Comparison of ENCODE assay signal across 10 cellular contexts in the genomic region with DNA sequence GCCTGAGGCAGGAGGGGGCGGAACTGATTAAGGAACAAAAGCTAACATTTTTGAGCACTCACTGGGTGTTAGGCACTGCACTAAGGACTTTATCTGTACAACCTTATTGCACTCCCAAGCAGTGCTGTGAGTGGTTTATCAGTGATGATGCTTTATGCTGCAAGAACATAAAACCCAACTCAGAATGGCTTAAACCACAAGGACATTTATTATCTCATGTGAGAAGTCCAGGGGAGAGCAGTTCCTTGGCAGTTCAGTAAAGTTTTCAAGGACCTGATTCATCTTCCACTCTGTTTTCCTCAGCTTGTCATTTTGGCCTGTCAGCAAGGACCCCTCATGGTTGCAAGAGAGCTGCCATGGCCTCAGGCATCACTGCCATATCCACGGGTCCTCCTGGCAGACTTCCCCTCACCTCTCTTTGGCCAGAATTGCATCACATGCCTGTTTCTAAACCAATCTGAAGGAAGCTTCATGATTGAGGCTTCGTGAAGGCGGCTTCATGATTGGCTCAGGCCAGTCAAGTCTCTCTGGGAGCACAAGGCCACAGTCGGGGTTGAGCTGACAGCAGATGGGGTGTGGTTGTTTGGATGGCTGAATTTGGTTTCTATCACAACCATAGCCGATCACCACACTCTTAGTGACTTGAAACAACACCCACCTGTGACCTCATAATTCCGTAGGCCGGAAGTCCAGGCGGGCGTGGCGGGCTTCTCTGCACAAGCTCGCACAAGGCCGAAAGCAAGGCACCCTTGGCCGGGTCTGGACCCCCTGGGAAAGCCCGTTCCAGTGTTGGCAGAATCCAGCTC. TPM values are rescaled to one million over a fixed set of nuclear protein-coding genes. Genes with fewer than 3 reads are reported as not detected.
DNase-seq lines count a peak whose midpoint lies in the region; ATAC-seq, FAIRE-seq and TF ChIP-seq lines count a peak whose summit lies in the region.
"Had no signal": no experiment of that assay in that cellular context is flagged by ENCODE, and none has a peak within 500 bp of the region (broad histone marks: within the 10 kb centered on the region; RNA-seq: fewer than 3 reads in every experiment).

No MANE protein-coding gene starts in this region.

- no peaks in the 10 kb centered on the region for H3K9me3 Mint-ChIP-seq in activated CD4-positive, alpha-beta T cell treated with anti-CD3 and anti-CD28 coated beads for 36 hours (ENCODE audit: low read depth)
- no peaks in the 10 kb centered on the region for H3K9me3 Mint-ChIP-seq in nephron progenitor cell

- CTCF ChIA-PET in activated CD4-positive, alpha-beta T cell treated with anti-CD3 and anti-CD28 coated beads for 36 hours (lab: Charles Lee) = interaction anchor here (0.6 to 6.2 kb wide), 15 partner anchors 9 to 593 kb away, joined by 3 to 62 read pairs (median 6); partner anchors contain the start of gene CFAP92

- POLR2A ChIA-PET in activated CD4-positive, alpha-beta T cell treated with anti-CD3 and anti-CD28 coated beads for 36 hours (lab: Charles Lee) = interaction anchor here (1.1 to 2.1 kb wide), 6 partner anchors 9 to 299 kb away, joined by 3 to 19 read pairs (median 4); a partner anchor contains a TSS

- TF ChIP-seq EP300 in esophagus muscularis mucosa (IDR thresholded peaks at IDR 0.05) = no peak

- peak overlapping the region; percentile 96 for H3K27ac Mint-ChIP-seq in activated CD4-positive, alpha-beta T cell treated with anti-CD3 and anti-CD28 coated beads for 36 hours
- H3K27ac Mint-ChIP-seq in nephron progenitor cell = no peak overlapping the region

- H3K4me1 ChIP-seq in esophagus muscularis mucosa = peaks cover 34 to 51% (median 44%) of the 10 kb centered on the region in 4 donors
- H3K4me1 ChIP-seq in subcutaneous abdominal adipose tissue (ENCODE audit: control insufficient read depth in 5 of 5, insufficient read depth in 5 of 5, low read length in 5 of 5) = peaks cover 5 to 45% (median 20%) of the 10 kb centered on the region in 5 donors

- no peaks in the 10 kb centered on the region for H3K27me3 Mint-ChIP-seq in activated CD4-positive, alpha-beta T cell treated with anti-CD3 and anti-CD28 coated beads for 36 hours
- H3K27me3 Mint-ChIP-seq in nephron progenitor cell (ENCODE audit: low read depth, poor library complexity) = peaks cover 8% of the 10 kb centered on the region

- ATAC-seq in activated CD4-positive, alpha-beta T cell treated with anti-CD3 and anti-CD28 coated beads for 36 hours = peak; percentile 10

- H3K27me3 ChIP-seq in esophagus muscularis mucosa (no peaks in the 10 kb centered on the region), subcutaneous abdominal adipose tissue (ENCODE audit: control insufficient read depth in 5 of 5, insufficient read depth in 4 of 5, low read length in 5 of 5) (no peaks in the 10 kb centered on the region)

- H3K4me3 ChIP-seq in esophagus muscularis mucosa (no peak overlapping the region), subcutaneous abdominal adipose tissue (ENCODE audit: low read depth in 1 of 5, low read length in 5 of 5) (no peak overlapping the region)

- 77% methylated on average over 14 of the region's 15 CpGs for WGBS in esophagus muscularis mucosa

- no peaks in the 10 kb centered on the region for H3K36me3 ChIP-seq in esophagus muscularis mucosa
- H3K36me3 ChIP-seq in subcutaneous abdominal adipose tissue (ENCODE audit: control insufficient read depth in 5 of 5, insufficient read depth in 5 of 5, low read length in 5 of 5) = no peaks in the 10 kb centered on the region

- peaks cover 36% of the 10 kb centered on the region for H3K4me1 Mint-ChIP-seq in activated CD4-positive, alpha-beta T cell treated with anti-CD3 and anti-CD28 coated beads for 36 hours
- peaks cover 42% of the 10 kb centered on the region for H3K4me1 Mint-ChIP-seq in nephron progenitor cell

- H3K9ac ChIP-seq in subcutaneous abdominal adipose tissue (ENCODE audit: low read length in 5 of 5) = peak overlapping the region in 1 of 5 donors; percentile 7

- no peaks in the 10 kb centered on the region for H3K36me3 Mint-ChIP-seq in activated CD4-positive, alpha-beta T cell treated with anti-CD3 and anti-CD28 coated beads for 36 hours (ENCODE audit: low read depth)
- H3K36me3 Mint-ChIP-seq in nephron progenitor cell (ENCODE audit: low read depth) = no peaks in the 10 kb centered on the region

- TF ChIP-seq CTCF in esophagus muscularis mucosa (IDR thresholded peaks at IDR 0.05) = no peak
- TF ChIP-seq CTCF in nephron progenitor cell (IDR thresholded peaks at IDR 0.05) = no peak

- peak overlapping the region; percentile 63 for H3K4me3 Mint-ChIP-seq in activated CD4-positive, alpha-beta T cell treated with anti-CD3 and anti-CD28 coated beads for 36 hours
- no peak overlapping the region for H3K4me3 Mint-ChIP-seq in nephron progenitor cell

- intact Hi-C loops in activated CD4-positive, alpha-beta T cell treated with anti-CD3 and anti-CD28 coated beads for 36 hours (cut with DNase I, micrococcal nuclease) = loop anchor here (1.0 to 2.0 kb wide), 2 partner anchors 46 to 47 kb away; no protein-coding TSS in a partner anchor
- intact Hi-C loops in esophagus muscularis mucosa (cut with DNase I) = no loop called here

- peak overlapping the region; percentile 61 to 73 (median 66) for H3K27ac ChIP-seq in esophagus muscularis mucosa (replicated peaks in 1 of 4)
- peak overlapping the region; percentile 41 for H3K27ac ChIP-seq in subcutaneous abdominal adipose tissue (ENCODE audit: low read depth, low read length)
- H3K27ac ChIP-seq: 22Rv1 had no signal

- TF ChIP-seq POLR2A in esophagus muscularis mucosa (IDR thresholded peaks at IDR 0.05; ENCODE audit: low read depth) = no peak

- peak; percentile 25 for DNase-seq in activated CD4-positive, alpha-beta T cell treated with anti-CD3 and anti-CD28 coated beads for 36 hours
- no peak for DNase-seq in activated CD4-positive, alpha-beta T cell treated with anti-CD3 and anti-CD28 coated beads for 1 hour
- DNase-seq in OCI-M2 (lab: John Stamatoyannopoulos, UW; ENCODE audit: unreplicated experiment) = peak; percentile 67
- DNase-seq in esophagus muscularis mucosa (ENCODE audit: extremely low spot score) = no peak
- no peak for DNase-seq in NCI-H2171 treated with DMSO at 0.1 percent for 48 hours (lab: John Stamatoyannopoulos, UW)
- no peak for DNase-seq in RCC 7860 (ENCODE audit: low spot score)
- DNase-seq in nephron progenitor cell = no peak

- FAIRE-seq in RCC 7860 (lab: Jason Lieb, UNC) = no peak
- FAIRE-seq: islet of Langerhans had no signal

- H3K9me3 ChIP-seq in esophagus muscularis mucosa = no peaks in the 10 kb centered on the region
- no peaks in the 10 kb centered on the region for H3K9me3 ChIP-seq in subcutaneous abdominal adipose tissue (ENCODE audit: control insufficient read depth in 5 of 5, low read length in 5 of 5)

RNA-seq across cellular contexts. Expression of gene EFCC1, which starts 15.8 kb away (rescaled TPM):
- under 1 TPM; 0.19 to 0.39 TPM for total RNA-seq in activated CD4-positive, alpha-beta T cell treated with anti-CD3 and anti-CD28 coated beads for 36 hours
- total RNA-seq in esophagus muscularis mucosa = 10 to 100 TPM in 1 of 4 donors, 1 to 10 TPM in 3; 5.8 to 15.8 (median 7.9) TPM

RNA-seq across cellular contexts. Expression of gene CFAP92, which starts 23.1 kb away (rescaled TPM):
- total RNA-seq in activated CD4-positive, alpha-beta T cell treated with anti-CD3 and anti-CD28 coated beads for 36 hours = under 1 TPM; 0.64 to 0.88 TPM
- total RNA-seq in esophagus muscularis mucosa = 1 to 10 TPM in 1 of 4 donors, under 1 TPM in 3; 0.19 to 1.2 (median 0.47) TPM

RNA-seq across cellular contexts. Expression of gene GP9, which starts 43.7 kb away (rescaled TPM):
- not detected for total RNA-seq in activated CD4-positive, alpha-beta T cell treated with anti-CD3 and anti-CD28 coated beads for 36 hours
- under 1 TPM in 1 of 4 donors, not detected in 3; 0.50 TPM for total RNA-seq in esophagus muscularis mucosa

Comparison
In these comparisons a context has a peak if more than half of its experiments do, and no peak if none do; other contexts are left out.
1. DNase-seq: peak in activated CD4-positive, alpha-beta T cell treated with anti-CD3 and anti-CD28 coated beads for 36 hours (single experiment) and OCI-M2 (single experiment); none in activated CD4-positive, alpha-beta T cell treated with anti-CD3 and anti-CD28 coated beads for 1 hour (single experiment), esophagus muscularis mucosa (single experiment), NCI-H2171 treated with DMSO at 0.1 percent for 48 hours (single experiment), RCC 7860 (single experiment) and nephron progenitor cell (single experiment).
2. RNA of gene EFCC1, which starts 15.8 kb away (total RNA-seq): 5.8 to 15.8 TPM in esophagus muscularis mucosa; 0.19 to 0.39 TPM in activated CD4-positive, alpha-beta T cell treated with anti-CD3 and anti-CD28 coated beads for 36 hours; every median in the first group is over 4 times any median in the second.